ENCODE assay signal across 20 cellular contexts in genomic region chr18:14962626-14963025, GRCh38.
A peak's percentile ranks its signal among the peaks of the same experiment; 100 is the strongest.
DNase-seq lines count a peak whose midpoint lies in the region; ATAC-seq and TF ChIP-seq lines count a peak whose summit lies in the region.
"Had no signal": no experiment of that assay in that cellular context is flagged by ENCODE, and none has a peak within 500 bp of the region (broad histone marks: within the 10 kb centered on the region; RNA-seq: fewer than 3 reads in every experiment).

No MANE protein-coding gene starts in this region.

- H2AK5ac ChIP-seq in neuronal stem cell (ENCODE audit: low read depth, low read length) = no peak overlapping the region

- H3K23ac ChIP-seq in neuronal stem cell (ENCODE audit: low read depth, low read length, poor library complexity) = no peak overlapping the region

- H3K9me2 ChIP-seq in SK-N-SH (no peaks in the 10 kb centered on the region), OCI-LY7 (ENCODE audit: insufficient read depth, low read length) (no peaks in the 10 kb centered on the region)

- H3K4me2 ChIP-seq in SK-N-SH (no peak overlapping the region), neuronal stem cell (ENCODE audit: insufficient read depth, low read length, poor library complexity, severe bottlenecking) (no peak overlapping the region), OCI-LY7 (ENCODE audit: low read length) (no peak overlapping the region)
- H3K4me2 ChIP-seq: A549; BLaER1 treated with 17β-estradiol and CSF1 and Interleukin-3, amounts not matched to agents 10 nM and 100 nM had no signal

- BruUV-seq in OCI-LY7 (replicated peaks; lab: Mats Ljungman, UMichigan) = no TSS peak

- H2BK5ac ChIP-seq in neuronal stem cell (ENCODE audit: low read length) = no peak overlapping the region

- peak; percentile 39; the same call in 2 of the 3 replicates for ATAC-seq in SK-N-SH treated with all-trans-retinoic acid at 6 μM for 48 hours
- ATAC-seq: A549; CD8-positive, alpha-beta T cell had no signal

- H3K27ac ChIP-seq in SK-N-SH (ENCODE audit: low read depth in 2 of 2, low read length in 1 of 2) = no peak overlapping the region
- H3K27ac ChIP-seq in right atrium auricular region = no peak overlapping the region
- no peak overlapping the region for H3K27ac ChIP-seq in left ventricle myocardium inferior (replicated peaks)
- H3K27ac ChIP-seq in esophagus muscularis mucosa (replicated peaks in 1 of 4) = no peak overlapping the region
- no peak overlapping the region for H3K27ac ChIP-seq in neuronal stem cell (replicated peaks; ENCODE audit: low read length)
- no peak overlapping the region for H3K27ac ChIP-seq in OCI-LY7 (ENCODE audit: low read depth, low read length, poor library complexity, severe bottlenecking)
- H3K27ac ChIP-seq: 22Rv1; A549; BLaER1 treated with 17β-estradiol and CSF1 and Interleukin-3, amounts not matched to agents 10 nM and 100 nM; C4-2B had no signal

- intact Hi-C loops in left ventricle myocardium inferior (cut with micrococcal nuclease) (no loop called here), esophagus muscularis mucosa (cut with DNase I) (no loop called here), OCI-LY7 (cut with micrococcal nuclease; ENCODE audit: unreplicated experiment) (no loop called here)

- H3K4me3 Mint-ChIP-seq in type B pancreatic cell = no peak overlapping the region
- H3K4me3 Mint-ChIP-seq: B cell; CD4-positive, alpha-beta T cell; CD8-positive, alpha-beta T cell had no signal

- no peak for TF ChIP-seq POLR2A in esophagus muscularis mucosa (IDR thresholded peaks at IDR 0.05; ENCODE audit: low read depth)

- H2BK12ac ChIP-seq in neuronal stem cell (ENCODE audit: low read length) = no peak overlapping the region

- no peak overlapping the region for H4K8ac ChIP-seq in neuronal stem cell (ENCODE audit: low read depth, low read length)

- no peaks in the 10 kb centered on the region for H3K79me1 ChIP-seq in neuronal stem cell (ENCODE audit: low read depth, low read length)

- H4K20me1 ChIP-seq in SK-N-SH (ENCODE audit: insufficient read depth) (no peaks in the 10 kb centered on the region), OCI-LY7 (ENCODE audit: insufficient read depth, low read length) (no peaks in the 10 kb centered on the region)
- H4K20me1 ChIP-seq: BLaER1 treated with 17β-estradiol and CSF1 and Interleukin-3, amounts not matched to agents 10 nM and 100 nM had no signal

- no peak overlapping the region for H3K14ac ChIP-seq in neuronal stem cell (ENCODE audit: low read length)

- no peaks in the 10 kb centered on the region for H3K36me3 Mint-ChIP-seq in type B pancreatic cell
- H3K36me3 Mint-ChIP-seq: CD8-positive, alpha-beta T cell had no signal

- TF ChIP-seq EP300 in SK-N-SH (IDR thresholded peaks at IDR 0.05; ENCODE audit: borderline replicate concordance in 1 of 2, low read depth in 1 of 2, low read length in 1 of 2) (no peak), esophagus muscularis mucosa (IDR thresholded peaks at IDR 0.05) (no peak)

- H3K79me2 ChIP-seq in SK-N-SH (ENCODE audit: insufficient read depth) (no peaks in the 10 kb centered on the region), OCI-LY7 (ENCODE audit: insufficient read depth, low read depth, low read length) (no peaks in the 10 kb centered on the region)

- H3K4me1 Mint-ChIP-seq in type B pancreatic cell (ENCODE audit: unreplicated experiment) = no peaks in the 10 kb centered on the region
- H3K4me1 Mint-ChIP-seq: B cell had no signal

- no peaks in the 10 kb centered on the region for H3K27me3 Mint-ChIP-seq in type B pancreatic cell
- H3K27me3 Mint-ChIP-seq: B cell had no signal

- no peak for TF ChIP-seq CTCF in SK-N-SH (IDR thresholded peaks at IDR 0.05)
- no peak for TF ChIP-seq CTCF in right atrium auricular region (IDR thresholded peaks at IDR 0.05)
- no peak for TF ChIP-seq CTCF in left ventricle myocardium inferior (IDR thresholded peaks at IDR 0.05; ENCODE audit: borderline replicate concordance)
- TF ChIP-seq CTCF in esophagus muscularis mucosa (IDR thresholded peaks at IDR 0.05) = no peak
- no peak for TF ChIP-seq CTCF in type B pancreatic cell (conservative IDR thresholded peaks at IDR 0.05)
- TF ChIP-seq CTCF in OCI-LY7 (conservative IDR thresholded peaks at IDR 0.05; ENCODE audit: low read length) = no peak

- H3K4me1 ChIP-seq in SK-N-SH (ENCODE audit: control insufficient read depth in 1 of 2, insufficient read depth in 2 of 2, low read depth in 1 of 2, low read length in 1 of 2) = no peaks in the 10 kb centered on the region
- no peaks in the 10 kb centered on the region for H3K4me1 ChIP-seq in right atrium auricular region
- no peaks in the 10 kb centered on the region for H3K4me1 ChIP-seq in left ventricle myocardium inferior
- H3K4me1 ChIP-seq in esophagus muscularis mucosa = no peaks in the 10 kb centered on the region
- H3K4me1 ChIP-seq in neuronal stem cell (ENCODE audit: control insufficient read depth in 2 of 2, insufficient read depth in 1 of 2, low read depth in 1 of 2, low read length in 2 of 2) = no peaks in the 10 kb centered on the region
- H3K4me1 ChIP-seq in OCI-LY7 (ENCODE audit: insufficient read depth, low read length, poor library complexity, severe bottlenecking) = no peaks in the 10 kb centered on the region
- H3K4me1 ChIP-seq: A549; BLaER1 treated with 17β-estradiol and CSF1 and Interleukin-3, amounts not matched to agents 10 nM and 100 nM; Caco-2 had no signal

- CTCF ChIA-PET in SK-N-SH (lab: Yijun Ruan, JAX) = interaction anchor here (1.3 kb wide), 1 partner anchor 16 kb away, joined by 4 read pairs; no protein-coding TSS in a partner anchor
- CTCF ChIA-PET in OCI-LY7 (lab: Charles Lee; ENCODE audit: unreplicated experiment) = no interaction called here

- H3K9me3 ChIP-seq in SK-N-SH = no peaks in the 10 kb centered on the region
- no peaks in the 10 kb centered on the region for H3K9me3 ChIP-seq in right atrium auricular region
- H3K9me3 ChIP-seq in left ventricle myocardium inferior (replicated peaks) = no peaks in the 10 kb centered on the region
- no peaks in the 10 kb centered on the region for H3K9me3 ChIP-seq in esophagus muscularis mucosa
- peaks cover 0 to 19% of the 10 kb centered on the region in 2 donors for H3K9me3 ChIP-seq in neuronal stem cell (replicated peaks in 1 of 2; ENCODE audit: control insufficient read depth in 2 of 2, insufficient read depth in 1 of 2, low read depth in 1 of 2, low read length in 2 of 2)
- H3K9me3 ChIP-seq in OCI-LY7 (ENCODE audit: low read length) = no peaks in the 10 kb centered on the region
- H3K9me3 ChIP-seq: A549; BLaER1 treated with 17β-estradiol and CSF1 and Interleukin-3, amounts not matched to agents 10 nM and 100 nM; Caco-2 had no signal

- no peak overlapping the region for H3K4ac ChIP-seq in neuronal stem cell (ENCODE audit: low read length)

- H4K91ac ChIP-seq in neuronal stem cell (ENCODE audit: low read depth, low read length, poor library complexity) = no peak overlapping the region

- peak overlapping the region; percentile 28 for H3K18ac ChIP-seq in neuronal stem cell (ENCODE audit: low read length)

- H3K4me3 ChIP-seq in SK-N-SH (ENCODE audit: low read depth in 2 of 2, low read length in 1 of 2) (no peak overlapping the region), right atrium auricular region (no peak overlapping the region), left ventricle myocardium inferior (no peak overlapping the region), esophagus muscularis mucosa (no peak overlapping the region), neuronal stem cell (ENCODE audit: low read length in 2 of 2) (peak overlapping the region in 1 of 2 donors; percentile 29), OCI-LY7 (ENCODE audit: low read depth, low read length, poor library complexity, severe bottlenecking) (no peak overlapping the region)
- H3K4me3 ChIP-seq: A549; BLaER1 treated with 17β-estradiol and CSF1 and Interleukin-3, amounts not matched to agents 10 nM and 100 nM had no signal

- POLR2A ChIA-PET in SK-N-SH (lab: Yijun Ruan, JAX) (no interaction called here), OCI-LY7 (lab: Charles Lee) (interaction anchor here (0.7 kb wide), 1 partner anchor 33 kb away, joined by 3 read pairs; no protein-coding TSS in a partner anchor)

- no peak for TF ChIP-seq RAD21 in SK-N-SH (IDR thresholded peaks at IDR 0.05; ENCODE audit: low read length)

- H3K36me3 ChIP-seq in SK-N-SH (replicated peaks in 1 of 2; ENCODE audit: control insufficient read depth in 1 of 2, insufficient read depth in 2 of 2, low read length in 1 of 2) (no peaks in the 10 kb centered on the region), right atrium auricular region (no peaks in the 10 kb centered on the region), left ventricle myocardium inferior (no peaks in the 10 kb centered on the region), esophagus muscularis mucosa (no peaks in the 10 kb centered on the region), neuronal stem cell (replicated peaks in 1 of 2; ENCODE audit: control insufficient read depth in 2 of 2, insufficient read depth in 2 of 2, low read length in 2 of 2) (no peaks in the 10 kb centered on the region), OCI-LY7 (ENCODE audit: insufficient read depth, low read length) (no peaks in the 10 kb centered on the region)
- H3K36me3 ChIP-seq: BLaER1 treated with 17β-estradiol and CSF1 and Interleukin-3, amounts not matched to agents 10 nM and 100 nM had no signal

- H2AFZ ChIP-seq in SK-N-SH (ENCODE audit: low read depth) (no peak overlapping the region), neuronal stem cell (ENCODE audit: low read length) (no peak overlapping the region), OCI-LY7 (ENCODE audit: low read length) (no peak overlapping the region)

- H2BK120ac ChIP-seq in neuronal stem cell (ENCODE audit: low read depth, low read length) = no peak overlapping the region

- 23% methylated on average over 6 of the region's 8 CpGs for WGBS in SK-N-SH (ENCODE audit: low lambda C conversion rate)
- 88% methylated on average over 8 of the region's 8 CpGs for WGBS in esophagus muscularis mucosa
- no CpG with 5 or more reads among the region's 8 CpGs for WGBS in neuronal stem cell (ENCODE audit: extremely low coverage in 2 of 2, insufficient read length in 2 of 2, insufficient replicate concordance in 1 of 2), 2 donors

- H3K27me3 ChIP-seq in SK-N-SH (ENCODE audit: insufficient read depth) = peaks cover 5% of the 10 kb centered on the region; the same call in 1 of the 2 replicates
- no peaks in the 10 kb centered on the region for H3K27me3 ChIP-seq in right atrium auricular region
- H3K27me3 ChIP-seq in left ventricle myocardium inferior (ENCODE audit: low read depth) = peaks cover 27% of the 10 kb centered on the region
- H3K27me3 ChIP-seq in esophagus muscularis mucosa = peaks cover 0 to 3% (median 0%) of the 10 kb centered on the region in 4 donors
- no peaks in the 10 kb centered on the region for H3K27me3 ChIP-seq in neuronal stem cell (ENCODE audit: control insufficient read depth in 3 of 3, insufficient read depth in 3 of 3, low read depth in 1 of 3, low read length in 3 of 3)
- H3K27me3 ChIP-seq: BLaER1 treated with 17β-estradiol and CSF1 and Interleukin-3, amounts not matched to agents 10 nM and 100 nM had no signal

- H2BK15ac ChIP-seq in neuronal stem cell (ENCODE audit: low read length) = no peak overlapping the region

- H3F3A ChIP-seq in SK-N-SH (replicated peaks; ENCODE audit: insufficient read depth) = no peaks in the 10 kb centered on the region

- no peak for DNase-seq in SK-N-SH
- DNase-seq in right atrium auricular region (ENCODE audit: low spot score) = peak; percentile 50
- DNase-seq in left ventricle myocardium inferior = no peak
- DNase-seq in esophagus muscularis mucosa (ENCODE audit: extremely low spot score) = peak; percentile 90
- DNase-seq in neuronal stem cell (ENCODE audit: low spot score) = no peak
- DNase-seq in type B pancreatic cell (ENCODE audit: extremely low spot score, unreplicated experiment) = no peak
- no peak for DNase-seq in OCI-LY7 (ENCODE audit: low spot score)
- DNase-seq: AML-193; Caco-2; Calu3; CD4-positive, alpha-beta T cell; CD8-positive, alpha-beta T cell; DMS79 treated with DMSO at 0.1 percent for 48 hours; GF-D8 had no signal

- H3K9ac ChIP-seq in SK-N-SH (no peak overlapping the region), neuronal stem cell (ENCODE audit: low read depth, low read length, poor library complexity) (no peak overlapping the region)
- H3K9ac ChIP-seq: BLaER1 treated with 17β-estradiol and CSF1 and Interleukin-3, amounts not matched to agents 10 nM and 100 nM had no signal

- no peaks in the 10 kb centered on the region for H3K9me3 Mint-ChIP-seq in type B pancreatic cell
- H3K9me3 Mint-ChIP-seq: CD4-positive, alpha-beta T cell; CD8-positive, alpha-beta T cell had no signal

- no peak overlapping the region for H3K27ac Mint-ChIP-seq in type B pancreatic cell
- H3K27ac Mint-ChIP-seq: B cell; CD4-positive, alpha-beta T cell; CD8-positive, alpha-beta T cell had no signal

Comparison
In these comparisons a context has a peak if more than half of its experiments do, and no peak if none do; other contexts are left out.
1. DNase-seq: peak in right atrium auricular region (single experiment) and esophagus muscularis mucosa (single experiment); none in SK-N-SH (single experiment), left ventricle myocardium inferior (single experiment), neuronal stem cell (single experiment), type B pancreatic cell (single experiment) and OCI-LY7 (single experiment).